17 cellular contexts compared by ENCODE assay signal in genomic region chr4:52106701-52107100, GRCh38. TPM values are rescaled to one million over a fixed set of nuclear protein-coding genes. Genes with fewer than 3 reads are reported as not detected.
A peak's percentile ranks its signal among the peaks of the same experiment; 100 is the strongest.
DNase-seq lines count a peak whose midpoint lies in the region; ATAC-seq and TF ChIP-seq lines count a peak whose summit lies in the region.
"Had no signal": no experiment of that assay in that cellular context is flagged by ENCODE, and none has a peak within 500 bp of the region (broad histone marks: within the 10 kb centered on the region; RNA-seq: fewer than 3 reads in every experiment).

No MANE protein-coding gene starts in this region.

- no peak for TF ChIP-seq CTCF in right atrium auricular region (IDR thresholded peaks at IDR 0.05)
- TF ChIP-seq CTCF in left lung (IDR thresholded peaks at IDR 0.05) = no peak

- H3K9me3 ChIP-seq in right atrium auricular region = no peaks in the 10 kb centered on the region
- no peaks in the 10 kb centered on the region for H3K9me3 ChIP-seq in left lung
- no peaks in the 10 kb centered on the region for H3K9me3 ChIP-seq in aorta (ENCODE audit: control insufficient read depth, low read length)
- H3K9me3 ChIP-seq: body of pancreas, lower lobe of right lung, MG63 had no signal

- H3K4me3 ChIP-seq in right atrium auricular region (no peak overlapping the region), left lung (no peak overlapping the region), aorta (ENCODE audit: low read length in 2 of 2) (no peak overlapping the region)
- H3K4me3 ChIP-seq: body of pancreas, lower lobe of right lung, MG63 had no signal

- H3K27ac ChIP-seq in right atrium auricular region (no peak overlapping the region), left lung (no peak overlapping the region), aorta (ENCODE audit: low read depth in 1 of 2, low read length in 2 of 2) (no peak overlapping the region)
- H3K27ac ChIP-seq: body of pancreas, lower lobe of right lung had no signal

- H3K27me3 ChIP-seq in right atrium auricular region (no peaks in the 10 kb centered on the region), left lung (no peaks in the 10 kb centered on the region), aorta (ENCODE audit: control insufficient read depth in 1 of 2, insufficient read depth in 2 of 2, low read length in 1 of 2) (no peaks in the 10 kb centered on the region)
- H3K27me3 ChIP-seq: body of pancreas, MG63 had no signal

- H3K4me1 ChIP-seq in right atrium auricular region (no peaks in the 10 kb centered on the region), left lung (no peaks in the 10 kb centered on the region), aorta (ENCODE audit: control insufficient read depth in 1 of 2, insufficient read depth in 2 of 2, low read length in 2 of 2) (peaks cover 0 to 2% of the 10 kb centered on the region in 2 donors)
- H3K4me1 ChIP-seq: body of pancreas, lower lobe of right lung had no signal

- intact Hi-C loops in Right ventricle myocardium inferior (cut with DNase I) = no loop called here
- intact Hi-C loops in left lung (cut with DNase I) = no loop called here
- intact Hi-C loops in aorta (cut with DNase I) = no loop called here

- no peak for DNase-seq in Right ventricle myocardium inferior (ENCODE audit: missing footprints)
- no peak for DNase-seq in right atrium auricular region (ENCODE audit: low spot score)
- DNase-seq in left lung = no peak
- DNase-seq in aorta = no peak
- no peak for DNase-seq in activated effector memory CD4-positive, alpha-beta T cell treated with Interleukin-2 at 50 U/mL for 16 hours
- no peak for DNase-seq in midbrain (lab: John Stamatoyannopoulos, UW)
- DNase-seq: activated CD4-positive, alpha-beta T cell treated with anti-CD3 and anti-CD28 coated beads for 4 hours; activated CD8-positive, alpha-beta memory T cell treated with anti-CD3 and anti-CD28 coated beads, Interleukin-2, amount 50 U/mL, for 4 hours; activated naive CD4-positive, alpha-beta T cell treated with anti-CD3 and anti-CD28 coated beads for 36 hours; body of pancreas; lower lobe of right lung; MG63; Right ventricle myocardium superior; stimulated activated naive CD4-positive, alpha-beta T cell treated with Interleukin-2 at 50 U/mL for 16 hours; T-helper 9 cell had no signal

- WGBS in aorta, 2 donors = 83 to 84% methylated on average over 5 of the region's 5 CpGs

- ATAC-seq in Right ventricle myocardium inferior = peak; percentile 26
- ATAC-seq in SK-N-SH treated with all-trans-retinoic acid at 6 μM for 48 hours = peak; percentile 91
- ATAC-seq in left lung = peak; percentile 19
- peak; percentile 55 for ATAC-seq in aorta (ENCODE audit: low FRiP score)
- ATAC-seq in GM21723 (IDR thresholded peaks at IDR 0.05; ENCODE audit: unreplicated experiment) = no peak
- ATAC-seq: body of pancreas, lower lobe of right lung had no signal

- H3K36me3 ChIP-seq in right atrium auricular region (no peaks in the 10 kb centered on the region), left lung (no peaks in the 10 kb centered on the region), aorta (ENCODE audit: control insufficient read depth in 1 of 2, insufficient read depth in 2 of 2, low read length in 1 of 2) (no peaks in the 10 kb centered on the region)
- H3K36me3 ChIP-seq: lower lobe of right lung, MG63 had no signal

TF ChIP-seq in SK-N-SH treated with all-trans-retinoic acid at 6 μM for 48 hours, 23 proteins besides CTCF, POLR2A, EP300 and RAD21:
- TF ChIP-seq TSHZ2 (CRISPR knock-in tag; IDR thresholded peaks at IDR 0.05) (no peak), ARNTL (CRISPR knock-in tag; IDR thresholded peaks at IDR 0.05; ENCODE audit: borderline replicate concordance, low read depth) (no peak), PPARA (CRISPR knock-in tag; IDR thresholded peaks at IDR 0.05; ENCODE audit: borderline replicate concordance) (no peak), RARB (CRISPR knock-in tag; IDR thresholded peaks at IDR 0.05) (no peak), ISL1 (CRISPR knock-in tag; IDR thresholded peaks at IDR 0.05) (no peak), CSRNP3 (CRISPR knock-in tag; IDR thresholded peaks at IDR 0.05) (no peak), ZC3H10 (CRISPR knock-in tag; IDR thresholded peaks at IDR 0.05) (no peak), OSR1 (CRISPR knock-in tag; IDR thresholded peaks at IDR 0.05) (no peak), ZNF70 (CRISPR knock-in tag; IDR thresholded peaks at IDR 0.05) (no peak), BACH2 (CRISPR knock-in tag; IDR thresholded peaks at IDR 0.05; ENCODE audit: borderline replicate concordance) (no peak), GLIS3 (CRISPR knock-in tag; IDR thresholded peaks at IDR 0.05) (no peak), ZNF565 (CRISPR knock-in tag; conservative IDR thresholded peaks at IDR 0.05; ENCODE audit: low read depth) (no peak), ESRRG (CRISPR knock-in tag; IDR thresholded peaks at IDR 0.05) (no peak), TCF4 (CRISPR knock-in tag; IDR thresholded peaks at IDR 0.05; ENCODE audit: borderline replicate concordance) (no peak), ZFP3 (CRISPR knock-in tag; IDR thresholded peaks at IDR 0.05) (no peak)
TF ChIP-seq in SK-N-SH treated with all-trans-retinoic acid at 6 μM for 48 hours: peak in this region for 0.

RNA-seq across cellular contexts. Expression of gene SPATA18, which starts 55.6 kb away (rescaled TPM):
- total RNA-seq in Right ventricle myocardium inferior = 3.1 TPM
- total RNA-seq in right atrium auricular region = 1 to 10 TPM; 2.2 to 4.3 TPM
- 10 to 100 TPM; 13.5 to 23.7 TPM for total RNA-seq in left lung
- 10 to 100 TPM in 1 of 2 donors, 1 to 10 TPM in 1; 4.7 to 12.5 TPM for total RNA-seq in aorta
- 1 to 10 TPM; 6.4 to 7.3 TPM for polyA plus RNA-seq in aorta
